In genomic region chr7:95246935-95247370, GRCh38 we compare ENCODE assay signal across 8 cellular contexts.
DNase-seq lines count a peak whose midpoint lies in the region; ATAC-seq and TF ChIP-seq lines count a peak whose summit lies in the region.

No MANE protein-coding gene starts in this region.

- H3K27ac Mint-ChIP-seq in activated CD4-positive, alpha-beta memory T cell treated with anti-CD3 and anti-CD28 coated beads, Interleukin-2, amount 10 ng/mL, durations not matched to agents 7 days and 5 days = no peak overlapping the region
- peak overlapping the region; percentile 10 for H3K27ac Mint-ChIP-seq in glutamatergic neuron (ENCODE audit: unreplicated experiment)

- no peak for TF ChIP-seq POLR2A in ovary (IDR thresholded peaks at IDR 0.05)

- H3K9me3 ChIP-seq in ovary = no peaks in the 10 kb centered on the region

- POLR2A ChIA-PET in activated CD4-positive, alpha-beta memory T cell treated with anti-CD3 and anti-CD28 coated beads, Interleukin-2, amount 10 ng/mL, durations not matched to agents 7 days and 5 days (lab: Charles Lee) = no interaction called here

- 1 to 3% (median 2%) methylated on average over 5 of the region's 5 CpGs for WGBS in ovary, 3 donors

- peak; percentile 82 for ATAC-seq in HG03103 (IDR thresholded peaks at IDR 0.05; ENCODE audit: low read depth, unreplicated experiment)
- no peak for ATAC-seq in HG03045 (IDR thresholded peaks at IDR 0.05; ENCODE audit: unreplicated experiment)

- no peak overlapping the region for H3K27ac ChIP-seq in ovary

- CTCF ChIA-PET in activated CD4-positive, alpha-beta memory T cell treated with anti-CD3 and anti-CD28 coated beads, Interleukin-2, amount 10 ng/mL, durations not matched to agents 7 days and 5 days (lab: Charles Lee) = interaction anchor here (1.1 kb wide), 1 partner anchor 798 kb away, joined by 6 read pairs; no protein-coding TSS in a partner anchor

- no peaks in the 10 kb centered on the region for H3K4me1 ChIP-seq in ovary (ENCODE audit: insufficient read depth)

- no peaks in the 10 kb centered on the region for H3K9me3 Mint-ChIP-seq in activated CD4-positive, alpha-beta memory T cell treated with anti-CD3 and anti-CD28 coated beads, Interleukin-2, amount 10 ng/mL, durations not matched to agents 7 days and 5 days
- no peaks in the 10 kb centered on the region for H3K9me3 Mint-ChIP-seq in glutamatergic neuron (ENCODE audit: unreplicated experiment)

- H3K4me3 ChIP-seq in ovary = no peak overlapping the region

- no peak for TF ChIP-seq EP300 in ovary (IDR thresholded peaks at IDR 0.05)

- intact Hi-C loops in ovary (cut with DNase I) = no loop called here

- no peaks in the 10 kb centered on the region for H3K36me3 ChIP-seq in ovary

- H3K27me3 ChIP-seq in ovary = no peaks in the 10 kb centered on the region

- H3K4me3 Mint-ChIP-seq in activated CD4-positive, alpha-beta memory T cell treated with anti-CD3 and anti-CD28 coated beads, Interleukin-2, amount 10 ng/mL, durations not matched to agents 7 days and 5 days = no peak overlapping the region
- H3K4me3 Mint-ChIP-seq in glutamatergic neuron (ENCODE audit: unreplicated experiment) = no peak overlapping the region

- DNase-seq in stimulated activated CD4-positive, alpha-beta T cell treated with anti-CD3 and anti-CD28 coated beads, Interleukin-4, amount 100 ng/mL, for 24 hours = peak; percentile 4
- DNase-seq in stimulated activated CD4-positive, alpha-beta T cell treated with anti-CD3 and anti-CD28 coated beads, Interleukin-2, amount 100 ng/mL, for 24 hours = no peak
- DNase-seq in NCI-H2196 (lab: John Stamatoyannopoulos, UW; ENCODE audit: unreplicated experiment) = peak; percentile 84
- DNase-seq in activated CD4-positive, alpha-beta memory T cell treated with anti-CD3 and anti-CD28 coated beads, Interleukin-2, amount 10 ng/mL, durations not matched to agents 7 days and 5 days = peak; percentile 16
- peak; percentile 32 for DNase-seq in glutamatergic neuron
- DNase-seq in ovary = peak in 4 of 5 donors; percentile 23 to 55 (median 26)

- TF ChIP-seq CTCF in glutamatergic neuron (IDR thresholded peaks at IDR 0.05; ENCODE audit: partially characterized antibody, unreplicated experiment) = peak; percentile 83
- TF ChIP-seq CTCF in ovary (IDR thresholded peaks at IDR 0.05) = peak; percentile 41 to 66 (median 57)

- H3K27me3 Mint-ChIP-seq in activated CD4-positive, alpha-beta memory T cell treated with anti-CD3 and anti-CD28 coated beads, Interleukin-2, amount 10 ng/mL, durations not matched to agents 7 days and 5 days = no peaks in the 10 kb centered on the region
- no peaks in the 10 kb centered on the region for H3K27me3 Mint-ChIP-seq in glutamatergic neuron (ENCODE audit: unreplicated experiment)

- no peaks in the 10 kb centered on the region for H3K36me3 Mint-ChIP-seq in activated CD4-positive, alpha-beta memory T cell treated with anti-CD3 and anti-CD28 coated beads, Interleukin-2, amount 10 ng/mL, durations not matched to agents 7 days and 5 days (ENCODE audit: low read depth)
- no peaks in the 10 kb centered on the region for H3K36me3 Mint-ChIP-seq in glutamatergic neuron (ENCODE audit: unreplicated experiment)

- H3K4me1 Mint-ChIP-seq in activated CD4-positive, alpha-beta memory T cell treated with anti-CD3 and anti-CD28 coated beads, Interleukin-2, amount 10 ng/mL, durations not matched to agents 7 days and 5 days = no peaks in the 10 kb centered on the region
- peaks cover 16% of the 10 kb centered on the region for H3K4me1 Mint-ChIP-seq in glutamatergic neuron (ENCODE audit: low read depth, unreplicated experiment)

Comparison
In these comparisons a context has a peak if more than half of its experiments do, and no peak if none do; other contexts are left out.
1. DNase-seq: peak in stimulated activated CD4-positive, alpha-beta T cell treated with anti-CD3 and anti-CD28 coated beads, Interleukin-4, amount 100 ng/mL, for 24 hours (single experiment), NCI-H2196 (single experiment), activated CD4-positive, alpha-beta memory T cell treated with anti-CD3 and anti-CD28 coated beads, Interleukin-2, amount 10 ng/mL, durations not matched to agents 7 days and 5 days (single experiment), glutamatergic neuron (single experiment) and ovary (4 of 5); none in stimulated activated CD4-positive, alpha-beta T cell treated with anti-CD3 and anti-CD28 coated beads, Interleukin-2, amount 100 ng/mL, for 24 hours (0 of 2).